ENCODE assay signal across 1 cellular context in the genomic region with DNA sequence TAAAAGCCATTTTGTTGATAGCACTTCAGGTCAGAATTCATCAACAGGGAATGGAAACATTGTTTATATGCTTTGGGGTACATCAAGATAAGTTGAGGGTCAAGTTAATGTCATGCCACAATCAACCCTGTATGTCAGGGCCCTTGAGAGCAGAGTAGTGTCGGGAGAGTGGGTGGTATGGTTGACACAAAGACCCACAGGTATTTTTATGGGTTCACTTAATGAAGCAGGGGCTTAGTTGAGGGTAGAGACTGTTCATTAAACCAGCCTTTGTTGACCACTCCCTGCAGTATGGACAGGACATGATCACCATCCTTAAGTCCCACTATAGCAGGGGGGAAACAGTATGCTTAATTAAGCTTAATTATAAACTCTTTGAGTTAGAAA.
A peak's percentile ranks its signal among the peaks of the same experiment; 100 is the strongest.
TF ChIP-seq lines count a peak whose summit lies in the region.

No MANE protein-coding gene starts in this region.

TF ChIP-seq in HepG2, 621 proteins besides CTCF, POLR2A, EP300 and RAD21:
- TF ChIP-seq POLR2AphosphoS5 (IDR thresholded peaks at IDR 0.05; ENCODE audit: low read depth, low read length) (peak; percentile 36), AGO2 (optimal IDR thresholded peaks at IDR 0.05; ENCODE audit: low read depth, low read length) (peak; percentile 60), SSRP1 (CRISPR knock-in tag; IDR thresholded peaks at IDR 0.05) (peak; percentile 98), RBFOX2 (IDR thresholded peaks at IDR 0.05; ENCODE audit: low read depth, low read length) (peak; percentile 51; the same call in 1 of the 2 replicates), RBM22 (optimal IDR thresholded peaks at IDR 0.05; ENCODE audit: low read length) (peak; percentile 64), POLR2G (IDR thresholded peaks at IDR 0.05; ENCODE audit: low read depth, low read length) (peak; percentile 52), HOXA5 (CRISPR knock-in tag; IDR thresholded peaks at IDR 0.05) (no peak), HNRNPK (IDR thresholded peaks at IDR 0.05; ENCODE audit: low read depth, low read length, poor library complexity, severe bottlenecking) (peak; percentile 54), ZNF75D (CRISPR knock-in tag; IDR thresholded peaks at IDR 0.05; ENCODE audit: borderline replicate concordance) (no peak)
- TF ChIP-seq, protein P1, sequence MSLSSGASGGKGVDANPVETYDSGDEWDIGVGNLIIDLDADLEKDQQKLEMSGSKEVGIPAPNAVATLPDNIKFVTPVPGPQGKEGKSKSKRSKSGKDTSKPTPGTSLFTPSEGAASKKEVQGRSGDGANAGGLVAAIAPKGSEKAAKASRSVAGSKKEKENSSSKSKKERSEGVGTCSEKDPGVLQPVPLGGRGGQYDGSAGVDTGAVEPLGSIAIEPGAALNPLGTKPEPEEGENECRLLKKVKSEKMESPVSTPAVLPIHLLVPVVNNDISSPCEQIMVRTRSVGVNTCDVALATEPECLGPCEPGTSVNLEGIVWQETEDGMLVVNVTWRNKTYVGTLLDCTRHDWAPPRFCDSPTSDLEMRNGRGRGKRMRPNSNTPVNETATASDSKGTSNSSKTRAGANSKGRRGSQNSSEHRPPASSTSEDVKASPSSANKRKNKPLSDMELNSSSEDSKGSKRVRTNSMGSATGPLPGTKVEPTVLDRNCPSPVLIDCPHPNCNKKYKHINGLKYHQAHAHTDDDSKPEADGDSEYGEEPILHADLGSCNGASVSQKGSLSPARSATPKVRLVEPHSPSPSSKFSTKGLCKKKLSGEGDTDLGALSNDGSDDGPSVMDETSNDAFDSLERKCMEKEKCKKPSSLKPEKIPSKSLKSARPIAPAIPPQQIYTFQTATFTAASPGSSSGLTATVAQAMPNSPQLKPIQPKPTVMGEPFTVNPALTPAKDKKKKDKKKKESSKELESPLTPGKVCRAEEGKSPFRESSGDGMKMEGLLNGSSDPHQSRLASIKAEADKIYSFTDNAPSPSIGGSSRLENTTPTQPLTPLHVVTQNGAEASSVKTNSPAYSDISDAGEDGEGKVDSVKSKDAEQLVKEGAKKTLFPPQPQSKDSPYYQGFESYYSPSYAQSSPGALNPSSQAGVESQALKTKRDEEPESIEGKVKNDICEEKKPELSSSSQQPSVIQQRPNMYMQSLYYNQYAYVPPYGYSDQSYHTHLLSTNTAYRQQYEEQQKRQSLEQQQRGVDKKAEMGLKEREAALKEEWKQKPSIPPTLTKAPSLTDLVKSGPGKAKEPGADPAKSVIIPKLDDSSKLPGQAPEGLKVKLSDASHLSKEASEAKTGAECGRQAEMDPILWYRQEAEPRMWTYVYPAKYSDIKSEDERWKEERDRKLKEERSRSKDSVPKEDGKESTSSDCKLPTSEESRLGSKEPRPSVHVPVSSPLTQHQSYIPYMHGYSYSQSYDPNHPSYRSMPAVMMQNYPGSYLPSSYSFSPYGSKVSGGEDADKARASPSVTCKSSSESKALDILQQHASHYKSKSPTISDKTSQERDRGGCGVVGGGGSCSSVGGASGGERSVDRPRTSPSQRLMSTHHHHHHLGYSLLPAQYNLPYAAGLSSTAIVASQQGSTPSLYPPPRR (CRISPR knock-in tag; IDR thresholded peaks at IDR 0.05; ENCODE audit: borderline replicate concordance): no peak
- TF ChIP-seq, protein P2, sequence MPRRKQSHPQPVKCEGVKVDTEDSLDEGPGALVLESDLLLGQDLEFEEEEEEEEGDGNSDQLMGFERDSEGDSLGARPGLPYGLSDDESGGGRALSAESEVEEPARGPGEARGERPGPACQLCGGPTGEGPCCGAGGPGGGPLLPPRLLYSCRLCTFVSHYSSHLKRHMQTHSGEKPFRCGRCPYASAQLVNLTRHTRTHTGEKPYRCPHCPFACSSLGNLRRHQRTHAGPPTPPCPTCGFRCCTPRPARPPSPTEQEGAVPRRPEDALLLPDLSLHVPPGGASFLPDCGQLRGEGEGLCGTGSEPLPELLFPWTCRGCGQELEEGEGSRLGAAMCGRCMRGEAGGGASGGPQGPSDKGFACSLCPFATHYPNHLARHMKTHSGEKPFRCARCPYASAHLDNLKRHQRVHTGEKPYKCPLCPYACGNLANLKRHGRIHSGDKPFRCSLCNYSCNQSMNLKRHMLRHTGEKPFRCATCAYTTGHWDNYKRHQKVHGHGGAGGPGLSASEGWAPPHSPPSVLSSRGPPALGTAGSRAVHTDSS (CRISPR knock-in tag; conservative IDR thresholded peaks at IDR 0.05): no peak
